ENCODE assay signal across 1 cellular context in genomic region chr19:49929611-49930482, GRCh38.
TF ChIP-seq lines count a peak whose summit lies in the region.

No MANE protein-coding gene starts in this region.

TF ChIP-seq in HEK293, 187 proteins besides CTCF, POLR2A, EP300 and RAD21 (continued from another document and continues in another):
- TF ChIP-seq PRDM2 (tag by site-specific recombination; IDR thresholded peaks at IDR 0.05; ENCODE audit: borderline replicate concordance) = no peak
- TF ChIP-seq, protein P1, sequence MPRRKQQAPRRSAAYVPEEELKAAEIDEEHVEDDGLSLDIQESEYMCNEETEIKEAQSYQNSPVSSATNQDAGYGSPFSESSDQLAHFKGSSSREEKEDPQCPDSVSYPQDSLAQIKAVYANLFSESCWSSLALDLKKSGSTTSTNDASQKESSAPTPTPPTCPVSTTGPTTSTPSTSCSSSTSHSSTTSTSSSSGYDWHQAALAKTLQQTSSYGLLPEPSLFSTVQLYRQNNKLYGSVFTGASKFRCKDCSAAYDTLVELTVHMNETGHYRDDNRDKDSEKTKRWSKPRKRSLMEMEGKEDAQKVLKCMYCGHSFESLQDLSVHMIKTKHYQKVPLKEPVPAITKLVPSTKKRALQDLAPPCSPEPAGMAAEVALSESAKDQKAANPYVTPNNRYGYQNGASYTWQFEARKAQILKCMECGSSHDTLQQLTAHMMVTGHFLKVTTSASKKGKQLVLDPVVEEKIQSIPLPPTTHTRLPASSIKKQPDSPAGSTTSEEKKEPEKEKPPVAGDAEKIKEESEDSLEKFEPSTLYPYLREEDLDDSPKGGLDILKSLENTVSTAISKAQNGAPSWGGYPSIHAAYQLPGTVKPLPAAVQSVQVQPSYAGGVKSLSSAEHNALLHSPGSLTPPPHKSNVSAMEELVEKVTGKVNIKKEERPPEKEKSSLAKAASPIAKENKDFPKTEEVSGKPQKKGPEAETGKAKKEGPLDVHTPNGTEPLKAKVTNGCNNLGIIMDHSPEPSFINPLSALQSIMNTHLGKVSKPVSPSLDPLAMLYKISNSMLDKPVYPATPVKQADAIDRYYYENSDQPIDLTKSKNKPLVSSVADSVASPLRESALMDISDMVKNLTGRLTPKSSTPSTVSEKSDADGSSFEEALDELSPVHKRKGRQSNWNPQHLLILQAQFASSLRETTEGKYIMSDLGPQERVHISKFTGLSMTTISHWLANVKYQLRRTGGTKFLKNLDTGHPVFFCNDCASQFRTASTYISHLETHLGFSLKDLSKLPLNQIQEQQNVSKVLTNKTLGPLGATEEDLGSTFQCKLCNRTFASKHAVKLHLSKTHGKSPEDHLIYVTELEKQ (tag by site-specific recombination; IDR thresholded peaks at IDR 0.05; ENCODE audit: borderline replicate concordance) = peak; percentile 37; the same call in 1 of the 2 replicates
- TF ChIP-seq ZNF623 (tag by site-specific recombination; IDR thresholded peaks at IDR 0.05) = 0 out of 2 replicates have a peak, but pooled peaks have one; percentile 14
- no peak for TF ChIP-seq ZBTB7A (tag by site-specific recombination; IDR thresholded peaks at IDR 0.05; ENCODE audit: low read depth)
- peak; percentile 79; the same call in 1 of the 2 replicates for TF ChIP-seq ZNF658 (tag by site-specific recombination; IDR thresholded peaks at IDR 0.05)
- no peak for TF ChIP-seq ZNF555 (tag by site-specific recombination; conservative IDR thresholded peaks at IDR 0.05)
- no peak for TF ChIP-seq ZNF548 (tag by site-specific recombination; IDR thresholded peaks at IDR 0.05)
- peak; percentile 89 for TF ChIP-seq SP2 (tag by site-specific recombination; IDR thresholded peaks at IDR 0.05)
- no peak for TF ChIP-seq ZNF112 (tag by site-specific recombination; IDR thresholded peaks at IDR 0.05)
- no peak for TF ChIP-seq ZSCAN16 (tag by site-specific recombination; IDR thresholded peaks at IDR 0.05)
- TF ChIP-seq ZNF449 (tag by site-specific recombination; IDR thresholded peaks at IDR 0.05) = peak; percentile 2; the same call in 1 of the 2 replicates
- TF ChIP-seq GFI1B (tag by site-specific recombination; IDR thresholded peaks at IDR 0.05) = 0 out of 2 replicates have a peak, but pooled peaks have one; percentile 1
- TF ChIP-seq ZNF169 (tag by site-specific recombination; IDR thresholded peaks at IDR 0.05) = no peak; the same call in 1 of the 2 replicates
- peak; percentile 52; the same call in 1 of the 2 replicates for TF ChIP-seq ZNF10 (tag by site-specific recombination; IDR thresholded peaks at IDR 0.05)
- no peak for TF ChIP-seq ZNF175 (tag by site-specific recombination; IDR thresholded peaks at IDR 0.05)
- no peak for TF ChIP-seq ZNF302 (tag by site-specific recombination; IDR thresholded peaks at IDR 0.05; ENCODE audit: low read depth)
- TF ChIP-seq ZNF792 (tag by site-specific recombination; IDR thresholded peaks at IDR 0.05) = no peak
- no peak for TF ChIP-seq ZNF692 (tag by site-specific recombination; IDR thresholded peaks at IDR 0.05)
- no peak for TF ChIP-seq ZNF354C (tag by site-specific recombination; IDR thresholded peaks at IDR 0.05; ENCODE audit: borderline replicate concordance, low read depth)
- no peak for TF ChIP-seq ZNF768 (tag by site-specific recombination; IDR thresholded peaks at IDR 0.05)
- TF ChIP-seq ZNF214 (tag by site-specific recombination; IDR thresholded peaks at IDR 0.05; ENCODE audit: borderline replicate concordance) = no peak
- peak; percentile 48 for TF ChIP-seq ZBTB26 (tag by site-specific recombination; optimal IDR thresholded peaks at IDR 0.05)
- TF ChIP-seq ZBTB44 (tag by site-specific recombination; IDR thresholded peaks at IDR 0.05) = no peak
- TF ChIP-seq ZNF37A (tag by site-specific recombination; IDR thresholded peaks at IDR 0.05) = no peak
- TF ChIP-seq, protein P2, sequence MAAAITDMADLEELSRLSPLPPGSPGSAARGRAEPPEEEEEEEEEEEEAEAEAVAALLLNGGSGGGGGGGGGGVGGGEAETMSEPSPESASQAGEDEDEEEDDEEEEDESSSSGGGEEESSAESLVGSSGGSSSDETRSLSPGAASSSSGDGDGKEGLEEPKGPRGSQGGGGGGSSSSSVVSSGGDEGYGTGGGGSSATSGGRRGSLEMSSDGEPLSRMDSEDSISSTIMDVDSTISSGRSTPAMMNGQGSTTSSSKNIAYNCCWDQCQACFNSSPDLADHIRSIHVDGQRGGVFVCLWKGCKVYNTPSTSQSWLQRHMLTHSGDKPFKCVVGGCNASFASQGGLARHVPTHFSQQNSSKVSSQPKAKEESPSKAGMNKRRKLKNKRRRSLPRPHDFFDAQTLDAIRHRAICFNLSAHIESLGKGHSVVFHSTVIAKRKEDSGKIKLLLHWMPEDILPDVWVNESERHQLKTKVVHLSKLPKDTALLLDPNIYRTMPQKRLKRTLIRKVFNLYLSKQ (tag by site-specific recombination; IDR thresholded peaks at IDR 0.05; ENCODE audit: borderline replicate concordance) = no peak
- no peak for TF ChIP-seq ZNF426 (tag by site-specific recombination; IDR thresholded peaks at IDR 0.05)
- TF ChIP-seq ZXDB (tag by site-specific recombination; IDR thresholded peaks at IDR 0.05) = peak; percentile 87
- peak; percentile 64 for TF ChIP-seq ZNF629 (tag by site-specific recombination; IDR thresholded peaks at IDR 0.05)
- no peak for TF ChIP-seq ZNF223 (tag by site-specific recombination; IDR thresholded peaks at IDR 0.05)
- TF ChIP-seq ZBTB8A (tag by site-specific recombination; IDR thresholded peaks at IDR 0.05) = peak; percentile 33; the same call in 1 of the 2 replicates
- no peak for TF ChIP-seq ZNF473 (tag by site-specific recombination; IDR thresholded peaks at IDR 0.05)
- TF ChIP-seq MZF1 (tag by site-specific recombination; IDR thresholded peaks at IDR 0.05; ENCODE audit: borderline replicate concordance) = no peak
- 0 out of 2 replicates have a peak, but pooled peaks have one; percentile 10 for TF ChIP-seq ZBTB21 (tag by site-specific recombination; IDR thresholded peaks at IDR 0.05)
- peak; percentile 57; the same call in 1 of the 2 replicates for TF ChIP-seq ZNF239 (tag by site-specific recombination; IDR thresholded peaks at IDR 0.05)
- no peak for TF ChIP-seq ZNF529 (tag by site-specific recombination; IDR thresholded peaks at IDR 0.05; ENCODE audit: insufficient replicate concordance)
- peak; percentile 54; the same call in 1 of the 2 replicates for TF ChIP-seq TRIM28 (IDR thresholded peaks at IDR 0.05; ENCODE audit: borderline replicate concordance, low read length)
- TF ChIP-seq ZNF670 (tag by site-specific recombination; IDR thresholded peaks at IDR 0.05; ENCODE audit: low read depth) = no peak
- TF ChIP-seq ZNF133 (tag by site-specific recombination; IDR thresholded peaks at IDR 0.05) = no peak
- TF ChIP-seq, protein P3, sequence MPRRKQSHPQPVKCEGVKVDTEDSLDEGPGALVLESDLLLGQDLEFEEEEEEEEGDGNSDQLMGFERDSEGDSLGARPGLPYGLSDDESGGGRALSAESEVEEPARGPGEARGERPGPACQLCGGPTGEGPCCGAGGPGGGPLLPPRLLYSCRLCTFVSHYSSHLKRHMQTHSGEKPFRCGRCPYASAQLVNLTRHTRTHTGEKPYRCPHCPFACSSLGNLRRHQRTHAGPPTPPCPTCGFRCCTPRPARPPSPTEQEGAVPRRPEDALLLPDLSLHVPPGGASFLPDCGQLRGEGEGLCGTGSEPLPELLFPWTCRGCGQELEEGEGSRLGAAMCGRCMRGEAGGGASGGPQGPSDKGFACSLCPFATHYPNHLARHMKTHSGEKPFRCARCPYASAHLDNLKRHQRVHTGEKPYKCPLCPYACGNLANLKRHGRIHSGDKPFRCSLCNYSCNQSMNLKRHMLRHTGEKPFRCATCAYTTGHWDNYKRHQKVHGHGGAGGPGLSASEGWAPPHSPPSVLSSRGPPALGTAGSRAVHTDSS (tag by site-specific recombination; IDR thresholded peaks at IDR 0.05) = peak; percentile 18; the same call in 1 of the 2 replicates
- no peak; the same call in 1 of the 2 replicates for TF ChIP-seq ZNF561 (tag by site-specific recombination; IDR thresholded peaks at IDR 0.05; ENCODE audit: borderline replicate concordance)
- no peak for TF ChIP-seq HOXA7 (CRISPR knock-in tag; IDR thresholded peaks at IDR 0.05; ENCODE audit: borderline replicate concordance)
- TF ChIP-seq BCL11A (tag by site-specific recombination; IDR thresholded peaks at IDR 0.05; ENCODE audit: low read depth) = no peak
